Comparison of ENCODE assay signal across 8 cellular contexts in genomic region chr3:56783644-56784451, GRCh38. TPM values are rescaled to one million over a fixed set of nuclear protein-coding genes. Genes with fewer than 3 reads are reported as not detected.
DNase-seq lines count a peak whose midpoint lies in the region; ATAC-seq and TF ChIP-seq lines count a peak whose summit lies in the region.

No MANE protein-coding gene starts in this region.

- no peaks in the 10 kb centered on the region for H3K36me3 ChIP-seq in muscle layer of duodenum (ENCODE audit: control insufficient read depth in 1 of 2, insufficient read depth in 2 of 2, low read length in 2 of 2)
- H3K36me3 ChIP-seq in thymus (ENCODE audit: control insufficient read depth, insufficient read depth), result peaks cover 3% of the 10 kb centered on the region

- DNase-seq in NCI-H146 treated with DMSO at 0.1 percent for 48 hours (lab: John Stamatoyannopoulos, UW; ENCODE audit: unreplicated experiment), result peak; percentile 50
- DNase-seq in activated CD4-positive, alpha-beta T cell treated with anti-CD3 and anti-CD28 coated beads, Interleukin-2, amount 50 U/mL, for 1 hour, result peak; percentile 56
- DNase-seq in effector CD8-positive, alpha-beta T cell (lab: John Stamatoyannopoulos, UW), result peak; percentile 13
- no peak for DNase-seq in NCI-H2227 (lab: John Stamatoyannopoulos, UW; ENCODE audit: unreplicated experiment)

- ATAC-seq in GM18505 (IDR thresholded peaks at IDR 0.05; ENCODE audit: unreplicated experiment) (peak; percentile 95), HG02763 (IDR thresholded peaks at IDR 0.05; ENCODE audit: unreplicated experiment) (peak; percentile 94)

- H3K27ac ChIP-seq in muscle layer of duodenum (ENCODE audit: low read length) (peak overlapping the region; percentile 81), thymus (ENCODE audit: low read depth) (peak overlapping the region; percentile 92)

- peak; percentile 32 for TF ChIP-seq POLR2A in GM18505 (IDR thresholded peaks at IDR 0.05; ENCODE audit: borderline replicate concordance, extremely low read depth, insufficient read depth, insufficient read length)

- 45% methylated on average over 8 of the region's 8 CpGs for WGBS in thymus

- no peaks in the 10 kb centered on the region for H3K9me3 ChIP-seq in muscle layer of duodenum (ENCODE audit: control insufficient read depth in 1 of 2, low read length in 2 of 2)
- H3K9me3 ChIP-seq in thymus (ENCODE audit: control insufficient read depth), result no peaks in the 10 kb centered on the region

- H3K27me3 ChIP-seq in muscle layer of duodenum (ENCODE audit: low read depth, low read length), result no peaks in the 10 kb centered on the region
- no peaks in the 10 kb centered on the region for H3K27me3 ChIP-seq in thymus (ENCODE audit: control insufficient read depth, insufficient read depth)

- H3K4me3 ChIP-seq in muscle layer of duodenum (ENCODE audit: low read depth in 1 of 2, low read length in 2 of 2) (no peak overlapping the region), thymus (ENCODE audit: low read length) (peak overlapping the region; percentile 22)

- H3K4me1 ChIP-seq in muscle layer of duodenum (ENCODE audit: control insufficient read depth in 1 of 2, insufficient read depth in 2 of 2, low read length in 2 of 2) (peaks cover 19 to 24% of the 10 kb centered on the region in 2 donors), thymus (ENCODE audit: control insufficient read depth, insufficient read depth, low read length) (peaks cover 59% of the 10 kb centered on the region)

RNA-seq across cellular contexts. Expression of gene ARHGEF3, which starts 17.9 kb away (rescaled TPM):
- 31.5 TPM for polyA plus RNA-seq in thymus
